In genomic region chr14:95273041-95273978, GRCh38 we compare ENCODE assay signal across 1 cellular context.
TF ChIP-seq lines count a peak whose summit lies in the region.

No MANE protein-coding gene starts in this region.

TF ChIP-seq in HepG2, 621 proteins besides CTCF, POLR2A, EP300 and RAD21 (continued from another document and continues in another):
- no peak for TF ChIP-seq ZNF747 (CRISPR knock-in tag; IDR thresholded peaks at IDR 0.05; ENCODE audit: borderline replicate concordance)
- peak; percentile 63; the same call in 1 of the 2 replicates for TF ChIP-seq AHDC1 (CRISPR knock-in tag; IDR thresholded peaks at IDR 0.05; ENCODE audit: borderline replicate concordance)
- TF ChIP-seq JUN (CRISPR knock-in tag; IDR thresholded peaks at IDR 0.05): 0 out of 2 replicates have a peak, but pooled peaks have one; percentile 18
- no peak for TF ChIP-seq FOXP1 (IDR thresholded peaks at IDR 0.05)
- peak; percentile 62; the same call in 1 of the 2 replicates for TF ChIP-seq FOXP1 (CRISPR knock-in tag; IDR thresholded peaks at IDR 0.05)
- TF ChIP-seq CREB1 (IDR thresholded peaks at IDR 0.05): no peak
- TF ChIP-seq CREB1 (CRISPR knock-in tag; IDR thresholded peaks at IDR 0.05): peak; percentile 71; the same call in 1 of the 2 replicates
- TF ChIP-seq LCORL (IDR thresholded peaks at IDR 0.05): no peak
- TF ChIP-seq LCORL (CRISPR knock-in tag; IDR thresholded peaks at IDR 0.05): 0 out of 2 replicates have a peak, but pooled peaks have one; percentile 40
- TF ChIP-seq ZBTB1 (CRISPR knock-in tag; IDR thresholded peaks at IDR 0.05; ENCODE audit: borderline replicate concordance): no peak
- peak; percentile 78 for TF ChIP-seq PAXIP1 (CRISPR knock-in tag; conservative IDR thresholded peaks at IDR 0.05)
- peak; percentile 41; the same call in 1 of the 2 replicates for TF ChIP-seq SOX13 (IDR thresholded peaks at IDR 0.05)
- peak in 1 of 2 experiments; percentile 80; a peak in 2 of 4 replicates for TF ChIP-seq SOX13 (CRISPR knock-in tag; conservative IDR thresholded peaks at IDR 0.05 in 1 of 2, IDR thresholded peaks at IDR 0.05 in 1 of 2)
- TF ChIP-seq SNAPC4 (CRISPR knock-in tag; IDR thresholded peaks at IDR 0.05): no peak
- TF ChIP-seq ZNF589 (CRISPR knock-in tag; conservative IDR thresholded peaks at IDR 0.05): no peak
- no peak for TF ChIP-seq FOXA1 (IDR thresholded peaks at IDR 0.05)
- TF ChIP-seq FOXA1 (CRISPR knock-in tag; IDR thresholded peaks at IDR 0.05): peak; percentile 65; the same call in 1 of the 2 replicates
- TF ChIP-seq KAT7 (CRISPR knock-in tag; IDR thresholded peaks at IDR 0.05; ENCODE audit: borderline replicate concordance): 0 out of 2 replicates have a peak, but pooled peaks have one; percentile 34
- peak; percentile 27; the same call in 1 of the 2 replicates for TF ChIP-seq ZMYM4 (CRISPR knock-in tag; IDR thresholded peaks at IDR 0.05)
- TF ChIP-seq ZNF337 (CRISPR knock-in tag; IDR thresholded peaks at IDR 0.05; ENCODE audit: borderline replicate concordance, low read depth): no peak
- 0 out of 2 replicates have a peak, but pooled peaks have one; percentile 37 for TF ChIP-seq ZBTB25 (CRISPR knock-in tag; IDR thresholded peaks at IDR 0.05)
- no peak; the same call in 1 of the 2 replicates for TF ChIP-seq SIX4 (CRISPR knock-in tag; IDR thresholded peaks at IDR 0.05)
- TF ChIP-seq ZNF484 (CRISPR knock-in tag; IDR thresholded peaks at IDR 0.05; ENCODE audit: borderline replicate concordance, low read depth): no peak
- TF ChIP-seq CREB3 (CRISPR knock-in tag; IDR thresholded peaks at IDR 0.05): no peak
- peak; percentile 45; the same call in 1 of the 2 replicates for TF ChIP-seq ARID4A (CRISPR knock-in tag; IDR thresholded peaks at IDR 0.05; ENCODE audit: borderline replicate concordance)
- TF ChIP-seq ZNF614 (CRISPR knock-in tag; IDR thresholded peaks at IDR 0.05; ENCODE audit: borderline replicate concordance): peak; percentile 59; the same call in 1 of the 2 replicates
